Comparison of ENCODE assay signal across 8 cellular contexts in the genomic region with DNA sequence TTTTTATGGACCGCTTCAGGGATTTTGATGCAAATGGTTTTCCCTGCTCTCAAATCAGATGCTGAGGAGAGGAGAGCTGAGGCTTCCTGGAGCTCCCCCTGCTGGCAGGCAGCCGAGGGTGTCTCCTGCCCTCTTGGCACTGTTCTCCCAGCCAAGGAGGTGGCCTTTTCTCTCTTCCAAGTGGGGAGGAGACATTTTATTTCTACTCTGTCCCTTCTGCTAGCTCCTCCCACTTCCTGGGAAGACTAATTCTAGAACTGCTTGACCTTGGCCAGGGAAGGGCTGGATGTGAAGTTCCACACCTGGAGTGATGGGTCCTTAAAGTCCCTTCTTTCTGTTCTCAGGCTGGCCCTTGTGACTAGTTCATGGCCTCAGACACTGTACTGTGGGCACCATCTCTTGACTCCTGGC. TPM values are rescaled to one million over a fixed set of nuclear protein-coding genes. Genes with fewer than 3 reads are reported as not detected.
DNase-seq lines count a peak whose midpoint lies in the region; ATAC-seq and TF ChIP-seq lines count a peak whose summit lies in the region.

No MANE protein-coding gene starts in this region.

- H3K4me1 Mint-ChIP-seq in endothelial cell (ENCODE audit: unreplicated experiment) (peaks cover 51% of the 10 kb centered on the region), mesothelial cell of epicardium (peaks cover 72% of the 10 kb centered on the region)

- H3K27ac Mint-ChIP-seq in endothelial cell (ENCODE audit: unreplicated experiment) (peak overlapping the region; percentile 98), mesothelial cell of epicardium (peak overlapping the region; percentile 100)

- H3K9me3 Mint-ChIP-seq in endothelial cell (ENCODE audit: unreplicated experiment) (no peaks in the 10 kb centered on the region), mesothelial cell of epicardium (no peaks in the 10 kb centered on the region)

- TF ChIP-seq CTCF in endothelial cell (IDR thresholded peaks at IDR 0.05; ENCODE audit: unreplicated experiment) (peak; percentile 83), mesothelial cell of epicardium (IDR thresholded peaks at IDR 0.05; ENCODE audit: unreplicated experiment) (peak; percentile 82)

- H3K36me3 Mint-ChIP-seq in endothelial cell (ENCODE audit: low read depth, unreplicated experiment) (peaks cover 9% of the 10 kb centered on the region), mesothelial cell of epicardium (peaks cover 5% of the 10 kb centered on the region)

- H3K4me3 Mint-ChIP-seq in endothelial cell (ENCODE audit: unreplicated experiment) (peak overlapping the region; percentile 73), mesothelial cell of epicardium (peak overlapping the region; percentile 54)

- H3K27me3 Mint-ChIP-seq in endothelial cell (ENCODE audit: unreplicated experiment) (peaks cover 11% of the 10 kb centered on the region), mesothelial cell of epicardium (ENCODE audit: low read depth) (no peaks in the 10 kb centered on the region)

- DNase-seq in AML-193 (lab: John Stamatoyannopoulos, UW) (peak; percentile 40 to 57), GOT3 (lab: John Stamatoyannopoulos, UW) (peak; percentile 12), NCI-H774 (lab: John Stamatoyannopoulos, UW) (peak; percentile 24), endothelial cell (ENCODE audit: low spot score) (peak; percentile 89), mesothelial cell of epicardium (ENCODE audit: low spot score in 2 of 2, unreplicated experiment in 2 of 2) (peak; percentile 65 to 85)
- DNase-seq in activated CD8-positive, alpha-beta memory T cell treated with anti-CD3 and anti-CD28 coated beads, Interleukin-2, amount 50 U/mL, for 24 hours (ENCODE audit: extremely low read depth) = peak; percentile 44
- DNase-seq in stimulated activated CD8-positive, alpha-beta memory T cell treated with anti-CD3 and anti-CD28 coated beads, Interleukin-15, amount 100 ng/mL, for 48 hours (ENCODE audit: low read depth in 2 of 2) = peak; percentile 41 to 54

- ATAC-seq in HG02885 (IDR thresholded peaks at IDR 0.05; ENCODE audit: poor library complexity, unreplicated experiment) = no peak

RNA-seq across cellular contexts. Expression of a gene that starts 31.8 kb away (rescaled TPM):
- 120 TPM for total RNA-seq in endothelial cell (ENCODE audit: unreplicated experiment)
- 157 to 164 TPM (median 160 TPM) in 3 replicates for total RNA-seq in mesothelial cell of epicardium

RNA-seq across cellular contexts. Expression of a gene that starts 32.4 kb away (rescaled TPM):
- 42.9 TPM for total RNA-seq in endothelial cell (ENCODE audit: unreplicated experiment)
- total RNA-seq in mesothelial cell of epicardium = 26.4 to 27.6 TPM (median 26.4 TPM) in 3 replicates

RNA-seq across cellular contexts. Expression of a gene that starts 35.0 kb away (rescaled TPM):
- total RNA-seq in endothelial cell (ENCODE audit: unreplicated experiment) (5.2 TPM), mesothelial cell of epicardium (31.3 to 34.7 TPM (median 31.9 TPM) in 3 replicates)

Comparison
In these comparisons a context has a peak if more than half of its experiments do, and no peak if none do; other contexts are left out.
1. DNase-seq: peak in every context shown above with its lines; median percentile 89 in endothelial cell; 75 in mesothelial cell of epicardium; 48 in AML-193; 48 in stimulated activated CD8-positive, alpha-beta memory T cell treated with anti-CD3 and anti-CD28 coated beads, Interleukin-15, amount 100 ng/mL, for 48 hours; 44 in activated CD8-positive, alpha-beta memory T cell treated with anti-CD3 and anti-CD28 coated beads, Interleukin-2, amount 50 U/mL, for 24 hours; 24 in NCI-H774; 12 in GOT3.